Comparison of ENCODE assay signal across 9 cellular contexts in genomic region chr11:45964911-45965389, GRCh38. TPM values are rescaled to one million over a fixed set of nuclear protein-coding genes. Genes with fewer than 3 reads are reported as not detected.
DNase-seq lines count a peak whose midpoint lies in the region; ATAC-seq, FAIRE-seq and TF ChIP-seq lines count a peak whose summit lies in the region.
"Had no signal": no experiment of that assay in that cellular context is flagged by ENCODE, and none has a peak within 500 bp of the region (broad histone marks: within the 10 kb centered on the region; RNA-seq: fewer than 3 reads in every experiment).

No MANE protein-coding gene starts in this region.

- no peak overlapping the region for H3K4me2 ChIP-seq in HepG2 (ENCODE audit: low read depth, low read length)

- H3K4me3 Mint-ChIP-seq in activated CD4-positive, alpha-beta T cell treated with anti-CD3 and anti-CD28 coated beads, Interleukin-2, amount 10 ng/mL, durations not matched to agents 7 days and 5 days, result no peak overlapping the region

- no peaks in the 10 kb centered on the region for H3K79me2 ChIP-seq in HepG2 (ENCODE audit: insufficient read depth, low read length)

- no peak for TF ChIP-seq EP300 in HepG2 (IDR thresholded peaks at IDR 0.05; ENCODE audit: low read depth in 2 of 2, low read length in 2 of 2)
- no peak for TF ChIP-seq EP300 in HepG2 (CRISPR knock-in tag; IDR thresholded peaks at IDR 0.05; ENCODE audit: borderline replicate concordance)

- peaks cover under 1% of the 10 kb centered on the region; the same call in 1 of the 2 replicates for H3K9me3 ChIP-seq in HepG2 (ENCODE audit: low read length)

- peak; percentile 91 for TF ChIP-seq CTCF in GM12865 (IDR thresholded peaks at IDR 0.05; ENCODE audit: insufficient read depth, low read depth, low read length, missing control alignments)
- TF ChIP-seq CTCF in coronary artery (IDR thresholded peaks at IDR 0.05), result peak; percentile 54
- TF ChIP-seq CTCF in HepG2 (CRISPR knock-in tag; IDR thresholded peaks at IDR 0.05), result peak; percentile 88

- 0 out of 2 replicates have a peak, but pooled peaks have one; percentile 42 for TF ChIP-seq RAD21 in HepG2 (CRISPR knock-in tag; IDR thresholded peaks at IDR 0.05)

- POLR2A ChIA-PET in activated CD4-positive, alpha-beta T cell treated with anti-CD3 and anti-CD28 coated beads, Interleukin-2, amount 10 ng/mL, durations not matched to agents 7 days and 5 days (lab: Charles Lee), result no interaction called here
- POLR2A ChIA-PET in HepG2 (lab: Yijun Ruan, JAX), result no interaction called here

- WGBS in HepG2 (ENCODE audit: low lambda C conversion rate), result 33% methylated on average over 9 of the region's 9 CpGs

- no peak overlapping the region for H3K27ac ChIP-seq in coronary artery
- H3K27ac ChIP-seq in HepG2 (ENCODE audit: extremely low read length, insufficient read depth, low read length), result no peak overlapping the region

- peaks cover 9% of the 10 kb centered on the region for H3K36me3 Mint-ChIP-seq in activated CD4-positive, alpha-beta T cell treated with anti-CD3 and anti-CD28 coated beads, Interleukin-2, amount 10 ng/mL, durations not matched to agents 7 days and 5 days (ENCODE audit: low read depth)

- H3K4me1 Mint-ChIP-seq in activated CD4-positive, alpha-beta T cell treated with anti-CD3 and anti-CD28 coated beads, Interleukin-2, amount 10 ng/mL, durations not matched to agents 7 days and 5 days, result no peaks in the 10 kb centered on the region

- H3K9ac ChIP-seq in HepG2 (ENCODE audit: insufficient read depth, low read depth, low read length), result no peak overlapping the region

- DNase-seq in GM12865 (ENCODE audit: low read depth), result peak; percentile 76
- DNase-seq in NCI-H524 treated with DMSO at 0.1 percent for 48 hours (lab: John Stamatoyannopoulos, UW), result peak; percentile 10
- DNase-seq in activated CD4-positive, alpha-beta T cell treated with anti-CD3 and anti-CD28 coated beads, Interleukin-2, amount 10 ng/mL, durations not matched to agents 7 days and 5 days, result peak; percentile 59
- no peak for DNase-seq in coronary artery (ENCODE audit: low spot score)
- DNase-seq in HepG2 (ENCODE audit: low spot score), result peak; percentile 54
- peak in 2 of 3 experiments; percentile 24 to 26 for DNase-seq in stimulated activated CD4-positive, alpha-beta T cell treated with anti-CD3 and anti-CD28 coated beads, TNF-alpha, amount 100 ng/mL, for 4 hours (ENCODE audit: low read depth in 3 of 3)

- no peaks in the 10 kb centered on the region for H3K4me1 ChIP-seq in HepG2 (ENCODE audit: insufficient read depth, low read length)

- TF ChIP-seq POLR2A in HepG2 (IDR thresholded peaks at IDR 0.05; ENCODE audit: insufficient read depth in 1 of 2, low read depth in 2 of 2, low read length in 2 of 2), result no peak

- in situ Hi-C loops in HepG2 (cut with HindIII; ENCODE audit: extremely low pct_ligation_motif_present, low pct_unique_long_range_greater_than_20kb), result no loop called here

- H3K36me3 ChIP-seq in HepG2 (replicated peaks in 1 of 2; ENCODE audit: control insufficient read depth in 1 of 2, insufficient read depth in 2 of 2, low read length in 2 of 2), result peaks cover 7 to 26% of the 10 kb centered on the region in 2 experiments; a peak in 4 of 5 replicates

- H2AFZ ChIP-seq in HepG2 (ENCODE audit: low read length), result no peak overlapping the region

- intact Hi-C loops in HepG2 (cut with micrococcal nuclease; ENCODE audit: unreplicated experiment), result loop anchor here (1.0 kb wide), 1 partner anchor 41 kb away; no protein-coding TSS in a partner anchor

- peaks cover 4% of the 10 kb centered on the region for H4K20me1 ChIP-seq in HepG2 (ENCODE audit: insufficient read depth, low read length)

- H3K27ac Mint-ChIP-seq in activated CD4-positive, alpha-beta T cell treated with anti-CD3 and anti-CD28 coated beads, Interleukin-2, amount 10 ng/mL, durations not matched to agents 7 days and 5 days, result no peak overlapping the region

- H3K27me3 Mint-ChIP-seq in activated CD4-positive, alpha-beta T cell treated with anti-CD3 and anti-CD28 coated beads, Interleukin-2, amount 10 ng/mL, durations not matched to agents 7 days and 5 days, result no peaks in the 10 kb centered on the region

- ATAC-seq in HG03354 (IDR thresholded peaks at IDR 0.05; ENCODE audit: poor library complexity, severe bottlenecking, unreplicated experiment) (peak; percentile 84), HepG2 (peak; percentile 97), HG02763 (IDR thresholded peaks at IDR 0.05; ENCODE audit: unreplicated experiment) (no peak)

- H3K27me3 ChIP-seq in HepG2 (ENCODE audit: control insufficient read depth in 1 of 2, insufficient read depth in 2 of 2, low read length in 2 of 2), result no peaks in the 10 kb centered on the region

- peak; percentile 87 for FAIRE-seq in HepG2 (lab: Jason Lieb, UNC)

- no TSS peak for BruUV-seq in HepG2 (replicated peaks; lab: Mats Ljungman, UMichigan)

- no peaks in the 10 kb centered on the region for H3K9me3 Mint-ChIP-seq in activated CD4-positive, alpha-beta T cell treated with anti-CD3 and anti-CD28 coated beads, Interleukin-2, amount 10 ng/mL, durations not matched to agents 7 days and 5 days

- H3K4me3 ChIP-seq in GM12865 (ENCODE audit: low read depth, low read length) (no peak overlapping the region), coronary artery (no peak overlapping the region), HepG2 (replicated peaks in 1 of 3; ENCODE audit: insufficient read depth in 1 of 3, low read depth in 2 of 3, low read length in 3 of 3) (no peak overlapping the region)
- H3K4me3 ChIP-seq: skin epidermis had no signal

- CTCF ChIA-PET in activated CD4-positive, alpha-beta T cell treated with anti-CD3 and anti-CD28 coated beads, Interleukin-2, amount 10 ng/mL, durations not matched to agents 7 days and 5 days (lab: Charles Lee), result interaction anchor here (0.7 to 2.8 kb wide), 19 partner anchors 9 to 534 kb away, joined by 3 to 14 read pairs (median 3); no protein-coding TSS in a partner anchor
- CTCF ChIA-PET in HepG2 (lab: Yijun Ruan, JAX; ENCODE audit: low intra/inter-chr PET ratio, low total read pairs), result interaction anchor here (2.3 kb wide), 1 partner anchor 42 kb away, joined by 31 read pairs; no protein-coding TSS in a partner anchor

RNA-seq across cellular contexts. Expression of gene LARGE2, which starts 42.5 kb away (rescaled TPM):
- total RNA-seq in activated CD4-positive, alpha-beta T cell treated with anti-CD3 and anti-CD28 coated beads, Interleukin-2, amount 10 ng/mL, durations not matched to agents 7 days and 5 days, result under 1 TPM; 0.40 to 0.44 TPM
- total RNA-seq in HepG2 (2016; rRNA removed; fragmentation: Illumina TruSeq; extraction: Trizol), result 10.0 and 21.6 TPM in 2 replicates
- total RNA-seq in HepG2 (2016; cell fraction: cytosol; rRNA removed; fragmentation: Illumina TruSeq; extraction: Trizol; ENCODE audit: low read depth), result 14.2 and 19.1 TPM in 2 replicates
- 7.5 and 20.4 TPM in 2 replicates for total RNA-seq in HepG2 (2016; cell fraction: insoluble cytoplasmic fraction; rRNA removed; fragmentation: Illumina TruSeq; extraction: Trizol)
- total RNA-seq in HepG2 (2016; cell fraction: membrane; rRNA removed; fragmentation: Illumina TruSeq; extraction: Trizol), result 31.5 and 38.0 TPM in 2 replicates
- total RNA-seq in HepG2 (2016; cell fraction: nucleus; rRNA removed; fragmentation: Illumina TruSeq; extraction: Trizol), result 12.2 and 18.7 TPM in 2 replicates
- 8.5 and 12.5 TPM in 2 replicates for polyA plus RNA-seq in HepG2 (2011; rRNA removed)
- 6.6 and 10.9 TPM in 2 replicates for polyA plus RNA-seq in HepG2 (2011; cell fraction: cytosol; rRNA removed)
- 32.4 and 37.4 TPM in 2 replicates for polyA plus RNA-seq in HepG2 (2011; cell fraction: nucleus; rRNA removed)
- polyA plus RNA-seq in HepG2 (2012), result 9.6 and 9.7 TPM in 2 replicates
- 20.1 and 23.9 TPM in 2 replicates for polyA plus RNA-seq in HepG2 (2016; cell fraction: cytosol; fragmentation: Illumina TruSeq; extraction: Trizol; ENCODE audit: low read depth)
- polyA plus RNA-seq in HepG2 (2016; cell fraction: insoluble cytoplasmic fraction; fragmentation: Illumina TruSeq; extraction: Trizol; ENCODE audit: low read depth), result 13.5 and 14.3 TPM in 2 replicates
- 33.6 and 37.3 TPM in 2 replicates for polyA plus RNA-seq in HepG2 (2016; cell fraction: membrane; fragmentation: Illumina TruSeq; extraction: Trizol; ENCODE audit: low read depth)
- 50.8 and 52.9 TPM in 2 replicates for polyA plus RNA-seq in HepG2 (2016; cell fraction: nucleus; fragmentation: Illumina TruSeq; extraction: Trizol; ENCODE audit: insufficient read depth, low read depth)
- polyA minus RNA-seq in HepG2 (2011; rRNA and poly(A)+ RNA removed; ENCODE audit: low replicate concordance), result 15.3 TPM in 1 of 2 replicates, not detected in the other
- polyA minus RNA-seq in HepG2 (2011; cell fraction: cytosol; rRNA and poly(A)+ RNA removed), result 2.2 and 5.0 TPM in 2 replicates
- polyA minus RNA-seq in HepG2 (2011; cell fraction: nucleus; rRNA and poly(A)+ RNA removed), result 3.2 and 3.5 TPM in 2 replicates

RNA-seq across cellular contexts. Expression of gene PEX16, which starts 47.3 kb away (rescaled TPM):
- 10 to 100 TPM; 47.1 to 51.1 TPM for total RNA-seq in activated CD4-positive, alpha-beta T cell treated with anti-CD3 and anti-CD28 coated beads, Interleukin-2, amount 10 ng/mL, durations not matched to agents 7 days and 5 days
- total RNA-seq in HepG2 (2016; rRNA removed; fragmentation: Illumina TruSeq; extraction: Trizol), result 18.6 and 21.8 TPM in 2 replicates
- 11.4 and 13.9 TPM in 2 replicates for total RNA-seq in HepG2 (2016; cell fraction: cytosol; rRNA removed; fragmentation: Illumina TruSeq; extraction: Trizol; ENCODE audit: low read depth)
- total RNA-seq in HepG2 (2016; cell fraction: insoluble cytoplasmic fraction; rRNA removed; fragmentation: Illumina TruSeq; extraction: Trizol), result 14.6 and 24.3 TPM in 2 replicates
- 18.4 and 20.4 TPM in 2 replicates for total RNA-seq in HepG2 (2016; cell fraction: membrane; rRNA removed; fragmentation: Illumina TruSeq; extraction: Trizol)
- total RNA-seq in HepG2 (2016; cell fraction: nucleus; rRNA removed; fragmentation: Illumina TruSeq; extraction: Trizol), result 20.1 and 24.1 TPM in 2 replicates
- polyA plus RNA-seq in HepG2 (2011; rRNA removed), result 12.5 and 16.8 TPM in 2 replicates
- polyA plus RNA-seq in HepG2 (2011; cell fraction: cytosol; rRNA removed), result 13.7 and 17.1 TPM in 2 replicates
- polyA plus RNA-seq in HepG2 (2011; cell fraction: nucleus; rRNA removed), result 47.3 and 52.6 TPM in 2 replicates
- 10.4 and 13.1 TPM in 2 replicates for polyA plus RNA-seq in HepG2 (2012)
- polyA plus RNA-seq in HepG2 (2016; cell fraction: cytosol; fragmentation: Illumina TruSeq; extraction: Trizol; ENCODE audit: low read depth), result 9.0 and 11.2 TPM in 2 replicates
- 13.3 and 13.5 TPM in 2 replicates for polyA plus RNA-seq in HepG2 (2016; cell fraction: insoluble cytoplasmic fraction; fragmentation: Illumina TruSeq; extraction: Trizol; ENCODE audit: low read depth)
- polyA plus RNA-seq in HepG2 (2016; cell fraction: membrane; fragmentation: Illumina TruSeq; extraction: Trizol; ENCODE audit: low read depth), result 10.8 and 13.0 TPM in 2 replicates
- 34.9 and 44.4 TPM in 2 replicates for polyA plus RNA-seq in HepG2 (2016; cell fraction: nucleus; fragmentation: Illumina TruSeq; extraction: Trizol; ENCODE audit: insufficient read depth, low read depth)
- polyA minus RNA-seq in HepG2 (2011; rRNA and poly(A)+ RNA removed; ENCODE audit: low replicate concordance), result 19.0 and 26.5 TPM in 2 replicates
- polyA minus RNA-seq in HepG2 (2011; cell fraction: cytosol; rRNA and poly(A)+ RNA removed), result 7.1 and 8.4 TPM in 2 replicates
- polyA minus RNA-seq in HepG2 (2011; cell fraction: nucleus; rRNA and poly(A)+ RNA removed), result 19.3 and 22.0 TPM in 2 replicates

RNA-seq across cellular contexts. Expression of gene FREY1, which starts 57.9 kb away (rescaled TPM):
- total RNA-seq in activated CD4-positive, alpha-beta T cell treated with anti-CD3 and anti-CD28 coated beads, Interleukin-2, amount 10 ng/mL, durations not matched to agents 7 days and 5 days, result 1 to 10 TPM; 3.2 to 3.9 TPM
- 0.73 TPM in 1 of 2 replicates, not detected in the other for total RNA-seq in HepG2 (2016; rRNA removed; fragmentation: Illumina TruSeq; extraction: Trizol)
- not detected in 2 replicates for total RNA-seq in HepG2 (2016; cell fraction: cytosol; rRNA removed; fragmentation: Illumina TruSeq; extraction: Trizol; ENCODE audit: low read depth)
- total RNA-seq in HepG2 (2016; cell fraction: insoluble cytoplasmic fraction; rRNA removed; fragmentation: Illumina TruSeq; extraction: Trizol), result 0.27 and 0.52 TPM in 2 replicates
- total RNA-seq in HepG2 (2016; cell fraction: membrane; rRNA removed; fragmentation: Illumina TruSeq; extraction: Trizol), result not detected in 2 replicates
- 1.3 TPM in 1 of 2 replicates, not detected in the other for total RNA-seq in HepG2 (2016; cell fraction: nucleus; rRNA removed; fragmentation: Illumina TruSeq; extraction: Trizol)
- polyA plus RNA-seq in HepG2 (2011; rRNA removed), result 0.22 and 0.44 TPM in 2 replicates
- not detected in 2 replicates for polyA plus RNA-seq in HepG2 (2011; cell fraction: cytosol; rRNA removed)
- polyA plus RNA-seq in HepG2 (2011; cell fraction: nucleus; rRNA removed), result 2.4 and 5.3 TPM in 2 replicates
- polyA plus RNA-seq in HepG2 (2012), result 0.27 TPM in 1 of 2 replicates, not detected in the other
- polyA plus RNA-seq in HepG2 (2016; cell fraction: cytosol; fragmentation: Illumina TruSeq; extraction: Trizol; ENCODE audit: low read depth), result not detected in 2 replicates
- not detected in 2 replicates for polyA plus RNA-seq in HepG2 (2016; cell fraction: insoluble cytoplasmic fraction; fragmentation: Illumina TruSeq; extraction: Trizol; ENCODE audit: low read depth)
- polyA plus RNA-seq in HepG2 (2016; cell fraction: membrane; fragmentation: Illumina TruSeq; extraction: Trizol; ENCODE audit: low read depth), result not detected in 2 replicates
- polyA plus RNA-seq in HepG2 (2016; cell fraction: nucleus; fragmentation: Illumina TruSeq; extraction: Trizol; ENCODE audit: insufficient read depth, low read depth), result not detected in 2 replicates
- polyA minus RNA-seq in HepG2 (2011; rRNA and poly(A)+ RNA removed; ENCODE audit: low replicate concordance), result 4.0 and 13.4 TPM in 2 replicates
- not detected in 2 replicates for polyA minus RNA-seq in HepG2 (2011; cell fraction: cytosol; rRNA and poly(A)+ RNA removed)
- polyA minus RNA-seq in HepG2 (2011; cell fraction: nucleus; rRNA and poly(A)+ RNA removed), result 7.2 and 7.8 TPM in 2 replicates

Comparison
In these comparisons a context has a peak if more than half of its experiments do, and no peak if none do; other contexts are left out.
1. RNA of gene LARGE2, which starts 42.5 kb away (total RNA-seq): 7.5 to 38.0 TPM in HepG2; 0.40 to 0.44 TPM in activated CD4-positive, alpha-beta T cell treated with anti-CD3 and anti-CD28 coated beads, Interleukin-2, amount 10 ng/mL, durations not matched to agents 7 days and 5 days; every median in the first group is over 4 times any median in the second.
2. Peak in every context shown above with its lines, with median percentiles within 50 percentile points of each other: CTCF ChIP-seq.